In genomic region chr21:41953831-41954653, GRCh38 we compare ENCODE assay signal across 8 cellular contexts.
DNase-seq lines count a peak whose midpoint lies in the region; ATAC-seq, FAIRE-seq and TF ChIP-seq lines count a peak whose summit lies in the region.

C2CD2 (minus strand) TSS chr21:41954018; CDS start chr21:41953648, 370 bp downstream.

- peak; percentile 42 to 50 for ATAC-seq in activated CD4-positive, CD25-positive, alpha-beta regulatory T cell treated with anti-CD3 and anti-CD28 coated beads, Interleukin-2, amount 50 U/mL, for 24 hours
- peak; percentile 64 for ATAC-seq in HG02642 (IDR thresholded peaks at IDR 0.05; ENCODE audit: poor library complexity, unreplicated experiment)
- ATAC-seq in HG02623 (IDR thresholded peaks at IDR 0.05; ENCODE audit: unreplicated experiment), result no peak

- FAIRE-seq in RCC 7860 (lab: Jason Lieb, UNC), result no peak

- peak within 1 kb of the TSS; percentile 42 to 86 (median 71) for H3K27ac ChIP-seq in skin epidermis

- no peak for DNase-seq in activated CD4-positive, CD25-positive, alpha-beta regulatory T cell (lab: John Stamatoyannopoulos, UW)
- DNase-seq in RCC 7860 (ENCODE audit: low spot score) (peak; percentile 35), cardiac fibroblast (ENCODE audit: low read depth in 2 of 2) (peak; percentile 65 to 82), iris pigment epithelial cell (ENCODE audit: low read depth) (peak; percentile 77)

- peak within 1 kb of the TSS; percentile 65 to 69 for H3K4me3 ChIP-seq in cardiac fibroblast (replicated peaks in 1 of 2; ENCODE audit: low read depth in 2 of 2, low read length in 2 of 2)
- H3K4me3 ChIP-seq in skin epidermis, result peak within 1 kb of the TSS; percentile 48 to 71 (median 55)

- no peak for TF ChIP-seq CTCF in cardiac fibroblast (IDR thresholded peaks at IDR 0.05; ENCODE audit: low read depth, low read length)

Comparison
In these comparisons a context has a peak if more than half of its experiments do, and no peak if none do; other contexts are left out.
1. DNase-seq: peak in RCC 7860 (single experiment), cardiac fibroblast (2 of 2) and iris pigment epithelial cell (single experiment); none in activated CD4-positive, CD25-positive, alpha-beta regulatory T cell (0 of 4).